Comparison of ENCODE assay signal across 14 cellular contexts in the genomic region with DNA sequence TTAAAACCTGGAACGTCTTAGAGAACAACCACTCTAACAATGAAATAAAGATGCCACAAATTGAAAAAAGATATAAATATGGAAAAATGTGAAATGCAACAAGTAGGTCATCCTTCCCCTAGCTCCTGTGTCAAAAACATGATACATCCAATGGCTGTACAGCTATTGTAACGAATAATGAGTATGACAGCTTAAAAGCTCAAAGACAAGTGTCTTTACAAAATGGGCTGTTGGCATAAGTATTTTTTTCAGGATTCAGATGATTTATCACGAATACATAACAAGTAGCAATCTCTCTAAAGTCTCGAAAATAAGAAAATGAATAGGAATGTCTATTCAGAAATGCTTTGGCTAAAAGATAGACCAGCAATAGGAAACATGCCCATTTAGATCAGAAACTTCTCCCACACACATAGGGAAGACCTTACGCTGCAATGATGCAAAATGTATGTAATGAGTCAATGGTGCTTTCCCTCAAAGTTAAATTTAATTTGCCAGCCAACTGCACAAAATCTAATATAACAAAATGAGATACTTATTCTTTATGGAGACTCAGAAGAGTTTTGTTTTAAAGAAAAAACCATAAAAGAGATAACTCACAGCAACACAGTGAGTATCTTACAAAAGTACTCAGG. TPM values are rescaled to one million over a fixed set of nuclear protein-coding genes. Genes with fewer than 3 reads are reported as not detected.
DNase-seq lines count a peak whose midpoint lies in the region; ATAC-seq and TF ChIP-seq lines count a peak whose summit lies in the region.
"Had no signal": no experiment of that assay in that cellular context is flagged by ENCODE, and none has a peak within 500 bp of the region (broad histone marks: within the 10 kb centered on the region; RNA-seq: fewer than 3 reads in every experiment).

No MANE protein-coding gene starts in this region.

- no peaks in the 10 kb centered on the region for H3K27me3 ChIP-seq in gastroesophageal sphincter
- H3K27me3 ChIP-seq: upper lobe of left lung had no signal

- H3K27ac ChIP-seq in gastroesophageal sphincter: no peak overlapping the region
- H3K27ac ChIP-seq: upper lobe of left lung had no signal

- peaks cover 8 to 97% (median 39%) of the 10 kb centered on the region in 3 donors for H3K4me1 ChIP-seq in gastroesophageal sphincter

- TF ChIP-seq POLR2A in gastroesophageal sphincter (IDR thresholded peaks at IDR 0.05): no peak

- no peaks in the 10 kb centered on the region for H3K9me3 ChIP-seq in gastroesophageal sphincter
- H3K9me3 ChIP-seq: upper lobe of left lung had no signal

- 31 to 35% methylated on average over 4 to 5 of the region's 5 CpGs for WGBS in gastroesophageal sphincter (ENCODE audit: low coverage in 1 of 2), 2 donors

- no peaks in the 10 kb centered on the region for H3K9me3 Mint-ChIP-seq in central memory CD8-positive, alpha-beta T cell
- no peaks in the 10 kb centered on the region for H3K9me3 Mint-ChIP-seq in glutamatergic neuron (ENCODE audit: unreplicated experiment)

- H3K36me3 ChIP-seq in gastroesophageal sphincter: no peaks in the 10 kb centered on the region
- H3K36me3 ChIP-seq: upper lobe of left lung had no signal

- peaks cover 74% of the 10 kb centered on the region for H3K4me1 Mint-ChIP-seq in central memory CD8-positive, alpha-beta T cell
- no peaks in the 10 kb centered on the region for H3K4me1 Mint-ChIP-seq in glutamatergic neuron (ENCODE audit: low read depth, unreplicated experiment)

- no peak overlapping the region for H3K4me3 ChIP-seq in GM12865 (ENCODE audit: low read depth, low read length)
- no peak overlapping the region for H3K4me3 ChIP-seq in gastroesophageal sphincter
- H3K4me3 ChIP-seq: upper lobe of left lung had no signal

- H3K36me3 Mint-ChIP-seq in central memory CD8-positive, alpha-beta T cell (ENCODE audit: insufficient read depth): peaks cover 5% of the 10 kb centered on the region
- no peaks in the 10 kb centered on the region for H3K36me3 Mint-ChIP-seq in glutamatergic neuron (ENCODE audit: unreplicated experiment)
- H3K36me3 Mint-ChIP-seq: memory B cell had no signal

- peak overlapping the region; percentile 18 for H3K27ac Mint-ChIP-seq in central memory CD8-positive, alpha-beta T cell (ENCODE audit: low read depth)
- H3K27ac Mint-ChIP-seq in glutamatergic neuron (ENCODE audit: unreplicated experiment): no peak overlapping the region
- H3K27ac Mint-ChIP-seq: memory B cell had no signal

- no peak for TF ChIP-seq EP300 in gastroesophageal sphincter (IDR thresholded peaks at IDR 0.05)

- no peak for TF ChIP-seq CTCF in GM12865 (IDR thresholded peaks at IDR 0.05; ENCODE audit: insufficient read depth, low read depth, low read length, missing control alignments)
- no peak for TF ChIP-seq CTCF in glutamatergic neuron (IDR thresholded peaks at IDR 0.05; ENCODE audit: partially characterized antibody, unreplicated experiment)
- no peak for TF ChIP-seq CTCF in gastroesophageal sphincter (IDR thresholded peaks at IDR 0.05)

- ATAC-seq in GM18909 (IDR thresholded peaks at IDR 0.05; ENCODE audit: poor library complexity, unreplicated experiment) (peak; percentile 57), HG03045 (IDR thresholded peaks at IDR 0.05; ENCODE audit: unreplicated experiment) (peak; percentile 68), gastroesophageal sphincter (no peak)
- ATAC-seq in central memory CD8-positive, alpha-beta T cell (replicated peaks; ENCODE audit: extremely low read depth, poor library complexity, severe bottlenecking): no peak

- peak overlapping the region; percentile 33 for H3K4me3 Mint-ChIP-seq in central memory CD8-positive, alpha-beta T cell
- H3K4me3 Mint-ChIP-seq in glutamatergic neuron (ENCODE audit: unreplicated experiment): no peak overlapping the region
- H3K4me3 Mint-ChIP-seq: memory B cell had no signal

- DNase-seq in GM12865 (ENCODE audit: low read depth) (peak; percentile 41), glutamatergic neuron (no peak), LoVo (ENCODE audit: low spot score) (no peak), SKM-1 treated with dmso at 0.1 percent for 144 hours (lab: John Stamatoyannopoulos, UW; ENCODE audit: unreplicated experiment) (no peak)
- DNase-seq in central memory CD8-positive, alpha-beta T cell (ENCODE audit: low spot score in 2 of 2): no peak
- DNase-seq: activated CD4-positive, CD25-positive, alpha-beta regulatory T cell; amniotic stem cell; hypothalamus; Kasumi-1; upper lobe of left lung had no signal

- H3K27me3 Mint-ChIP-seq in central memory CD8-positive, alpha-beta T cell: no peaks in the 10 kb centered on the region
- peaks cover 3% of the 10 kb centered on the region for H3K27me3 Mint-ChIP-seq in glutamatergic neuron (ENCODE audit: unreplicated experiment)

RNA-seq across cellular contexts. Expression of a gene that starts 8.3 kb away (rescaled TPM):
- total RNA-seq in glutamatergic neuron (ENCODE audit: unreplicated experiment): 0.98 TPM
- total RNA-seq in gastroesophageal sphincter: 100 to 1,000 TPM; 176 to 315 (median 248) TPM

Comparison
In these comparisons a context has a peak if more than half of its experiments do, and no peak if none do; other contexts are left out.
1. ATAC-seq: peak in GM18909 (single experiment) and HG03045 (single experiment); none in central memory CD8-positive, alpha-beta T cell (single experiment) and gastroesophageal sphincter (single experiment).
2. RNA of a gene that starts 8.3 kb away (total RNA-seq): 176 to 315 TPM in gastroesophageal sphincter; 0.98 TPM in glutamatergic neuron (single experiment); every median in the first group is over 10 times any median in the second.